In genomic region chr11:105598371-105598770, GRCh38 we compare ENCODE assay signal across 8 cellular contexts. TPM values are rescaled to one million over a fixed set of nuclear protein-coding genes. Genes with fewer than 3 reads are reported as not detected.
"Had no signal": no experiment of that assay in that cellular context is flagged by ENCODE, and none has a peak within 500 bp of the region (broad histone marks: within the 10 kb centered on the region; RNA-seq: fewer than 3 reads in every experiment).

No MANE protein-coding gene starts in this region.

- H3K9me3 Mint-ChIP-seq: H9 had no signal

- H3K4me3 Mint-ChIP-seq: H9, HFFc6 had no signal

- ATAC-seq: HCT116 had no signal

- H3K27ac ChIP-seq: GM23248 had no signal

- DNase-seq: GM23248, GOT3, H9, HCEC 1CT, HFFc6 had no signal

- H3K4me1 ChIP-seq: HAP-1 had no signal

- H3K4me3 ChIP-seq: GM23248, HAP-1 had no signal

- H3K36me3 ChIP-seq: HAP-1 had no signal

- H3K27ac Mint-ChIP-seq: HFFc6 had no signal

- FAIRE-seq: H54 had no signal

- H2AFZ ChIP-seq: GM23248 had no signal

- H3K9me3 ChIP-seq: HAP-1 had no signal

RNA-seq across cellular contexts. Expression of gene GRIA4, which starts 11.5 kb away (rescaled TPM):
- total RNA-seq: GM23248, HFFc6 had no signal
- polyA plus RNA-seq: GM23248 had no signal
